ENCODE assay signal across 8 cellular contexts in the genomic region with DNA sequence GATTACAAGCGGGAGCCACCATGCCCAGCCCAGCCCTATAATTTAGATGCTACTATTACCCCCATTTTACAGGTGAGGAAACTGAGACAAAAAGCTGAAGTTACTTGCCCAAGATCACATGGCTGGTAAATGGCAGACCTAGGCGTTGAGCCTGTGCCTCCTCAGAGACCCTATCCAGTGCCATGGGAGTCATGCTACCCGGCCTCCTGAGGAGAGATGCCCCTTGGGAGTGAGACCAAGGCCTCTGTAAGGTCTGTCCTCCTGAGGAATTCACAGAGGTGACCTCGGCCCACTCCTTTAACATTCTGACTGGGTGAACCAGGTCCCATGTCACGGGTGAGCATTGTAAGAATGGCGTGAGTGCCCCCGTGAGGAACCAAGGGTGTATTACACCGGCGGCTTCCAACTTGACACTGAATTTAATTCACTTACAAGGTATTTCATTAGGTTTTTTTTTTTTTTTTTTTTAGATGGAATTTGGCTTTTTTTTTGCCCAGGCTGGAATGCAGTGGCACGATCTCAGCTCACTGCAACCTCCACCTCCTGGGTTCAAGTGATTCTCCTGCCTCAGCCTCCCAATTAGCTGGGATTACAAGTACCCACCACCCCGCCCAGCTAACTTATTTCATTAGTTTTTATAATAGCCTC.
A peak's percentile ranks its signal among the peaks of the same experiment; 100 is the strongest.
DNase-seq lines count a peak whose midpoint lies in the region; ATAC-seq and TF ChIP-seq lines count a peak whose summit lies in the region.

No MANE protein-coding gene starts in this region.

- CTCF ChIA-PET in Caco-2 (lab: Charles Lee) (interaction anchor here (0.6 to 1.6 kb wide), 5 partner anchors 15 to 693 kb away, joined by 3 to 12 read pairs (median 7); a partner anchor contains a TSS), RWPE1 (lab: Yijun Ruan, JAX) (interaction anchor here (0.6 to 1.2 kb wide), 10 partner anchors 10 to 535 kb away, joined by 3 to 6 read pairs (median 5); no protein-coding TSS in a partner anchor)

- H3K4me1 ChIP-seq in Caco-2 (no peaks in the 10 kb centered on the region), testis (peaks cover 1% of the 10 kb centered on the region)

- TF ChIP-seq POLR2A in testis (IDR thresholded peaks at IDR 0.05) = no peak

- H3K9me3 ChIP-seq in Caco-2 (no peaks in the 10 kb centered on the region), testis (no peaks in the 10 kb centered on the region)

- H3K27ac ChIP-seq in RWPE1 = peak overlapping the region; percentile 27
- peak overlapping the region; percentile 26 to 30 for H3K27ac ChIP-seq in testis

- H3K4me1 Mint-ChIP-seq in Caco-2 (ENCODE audit: low read depth, unreplicated experiment) (no peaks in the 10 kb centered on the region), osteocyte (ENCODE audit: unreplicated experiment) (no peaks in the 10 kb centered on the region)
- H3K4me1 Mint-ChIP-seq in activated T-helper 2 cell treated with anti-CD3 and anti-CD28 coated beads, Interferon-gamma antibody, Interleukin-2, Interleukin-4, amounts not matched to agents 10 μg/mL and 5 μg/mL and 100 μg/mL, durations not matched to agents 14 hours and 24 hours and 36 hours (ENCODE audit: low read depth) = peaks cover 3% of the 10 kb centered on the region

- H3K9me3 Mint-ChIP-seq in Caco-2 (ENCODE audit: unreplicated experiment) (peaks cover 9% of the 10 kb centered on the region), osteocyte (ENCODE audit: unreplicated experiment) (peaks cover 3% of the 10 kb centered on the region)
- peaks cover 15% of the 10 kb centered on the region for H3K9me3 Mint-ChIP-seq in activated T-helper 2 cell treated with anti-CD3 and anti-CD28 coated beads, Interferon-gamma antibody, Interleukin-2, Interleukin-4, amounts not matched to agents 10 μg/mL and 5 μg/mL and 100 μg/mL, durations not matched to agents 14 hours and 24 hours and 36 hours

- WGBS in testis, 2 donors = 49 to 54% methylated on average over 10 to 11 of the region's 11 CpGs

- H3K4me3 Mint-ChIP-seq in Caco-2 (ENCODE audit: unreplicated experiment) (no peak overlapping the region), osteocyte (ENCODE audit: unreplicated experiment) (no peak overlapping the region)
- H3K4me3 Mint-ChIP-seq in activated T-helper 2 cell treated with anti-CD3 and anti-CD28 coated beads, Interferon-gamma antibody, Interleukin-2, Interleukin-4, amounts not matched to agents 10 μg/mL and 5 μg/mL and 100 μg/mL, durations not matched to agents 14 hours and 24 hours and 36 hours (ENCODE audit: low read depth) = no peak overlapping the region

- peak; percentile 77 for TF ChIP-seq CTCF in Caco-2 (IDR thresholded peaks at IDR 0.05; ENCODE audit: insufficient read depth in 1 of 2, low read depth in 1 of 2, low read length in 1 of 2, severe bottlenecking in 1 of 2, unreplicated experiment in 1 of 2)
- TF ChIP-seq CTCF in RWPE1 (conservative IDR thresholded peaks at IDR 0.05; ENCODE audit: low read depth) = peak; percentile 89
- TF ChIP-seq CTCF in osteocyte (IDR thresholded peaks at IDR 0.05) = peak; percentile 80
- peak; percentile 73 to 93 (median 91) for TF ChIP-seq CTCF in testis (IDR thresholded peaks at IDR 0.05)

- H3K27me3 ChIP-seq in Caco-2 (replicated peaks; ENCODE audit: control insufficient read depth, insufficient read depth, low read length) (no peaks in the 10 kb centered on the region), testis (no peaks in the 10 kb centered on the region)

- H3K36me3 Mint-ChIP-seq in Caco-2 (ENCODE audit: insufficient read depth, unreplicated experiment) = peaks cover 19% of the 10 kb centered on the region
- peaks cover 77% of the 10 kb centered on the region for H3K36me3 Mint-ChIP-seq in activated T-helper 2 cell treated with anti-CD3 and anti-CD28 coated beads, Interferon-gamma antibody, Interleukin-2, Interleukin-4, amounts not matched to agents 10 μg/mL and 5 μg/mL and 100 μg/mL, durations not matched to agents 14 hours and 24 hours and 36 hours (ENCODE audit: low read depth)
- H3K36me3 Mint-ChIP-seq in osteocyte (ENCODE audit: unreplicated experiment) = peaks cover 64% of the 10 kb centered on the region

- H3K36me3 ChIP-seq in Caco-2 (ENCODE audit: control insufficient read depth, insufficient read depth, low read length) (no peaks in the 10 kb centered on the region), testis (ENCODE audit: low read depth, missing control alignments) (no peaks in the 10 kb centered on the region)

- intact Hi-C loops in Caco-2 (cut with micrococcal nuclease; ENCODE audit: unreplicated experiment) = loop anchor here (1.0 kb wide), 3 partner anchors 53 to 361 kb away; no protein-coding TSS in a partner anchor
- intact Hi-C loops in activated T-helper 2 cell treated with anti-CD3 and anti-CD28 coated beads, Interferon-gamma antibody, Interleukin-2, Interleukin-4, amounts not matched to agents 10 μg/mL and 5 μg/mL and 100 μg/mL, durations not matched to agents 14 hours and 24 hours and 36 hours (cut with micrococcal nuclease) = loop anchor here (5.0 to 10.0 kb wide), 2 partner anchors 243 to 360 kb away; a partner anchor contains a TSS
- intact Hi-C loops in testis (cut with DNase I; ENCODE audit: low total_unique reads) = no loop called here

- H3K4me3 ChIP-seq in Caco-2 (ENCODE audit: low read depth, low read length) (no peak overlapping the region), testis (no peak overlapping the region)

- H3K27me3 Mint-ChIP-seq in Caco-2 (ENCODE audit: insufficient read depth, unreplicated experiment) (no peaks in the 10 kb centered on the region), osteocyte (ENCODE audit: unreplicated experiment) (no peaks in the 10 kb centered on the region)
- no peaks in the 10 kb centered on the region for H3K27me3 Mint-ChIP-seq in activated T-helper 2 cell treated with anti-CD3 and anti-CD28 coated beads, Interferon-gamma antibody, Interleukin-2, Interleukin-4, amounts not matched to agents 10 μg/mL and 5 μg/mL and 100 μg/mL, durations not matched to agents 14 hours and 24 hours and 36 hours (ENCODE audit: low read depth)

- BruUV-seq in Caco-2 (replicated peaks; lab: Mats Ljungman, UMichigan) = no TSS peak

- DNase-seq in Caco-2 = peak; percentile 72 to 81
- DNase-seq in RWPE1 (ENCODE audit: low spot score) = peak; percentile 77
- DNase-seq in activated T-helper 2 cell treated with anti-CD3 and anti-CD28 coated beads, Interferon-gamma antibody, Interleukin-2, Interleukin-4, amounts not matched to agents 10 μg/mL and 5 μg/mL and 100 μg/mL, durations not matched to agents 14 hours and 24 hours and 36 hours (ENCODE audit: low spot score) = peak; percentile 64
- DNase-seq in foreskin melanocyte = peak; percentile 42
- DNase-seq in osteocyte (ENCODE audit: extremely low spot score, unreplicated experiment) = no peak
- DNase-seq in testis = peak; percentile 83

- POLR2A ChIA-PET in Caco-2 (lab: Charles Lee) (interaction anchor here (0.5 kb wide), 1 partner anchor 53 kb away, joined by 3 read pairs; no protein-coding TSS in a partner anchor), RWPE1 (lab: Yijun Ruan, JAX; ENCODE audit: low non-redundant PET) (no interaction called here)

- peak; percentile 52 for ATAC-seq in HG03108 (IDR thresholded peaks at IDR 0.05; ENCODE audit: unreplicated experiment)
- ATAC-seq in HG03521 (IDR thresholded peaks at IDR 0.05; ENCODE audit: unreplicated experiment) = no peak

- H3K27ac Mint-ChIP-seq in Caco-2 (ENCODE audit: unreplicated experiment) = peak overlapping the region; percentile 50
- no peak overlapping the region for H3K27ac Mint-ChIP-seq in activated T-helper 2 cell treated with anti-CD3 and anti-CD28 coated beads, Interferon-gamma antibody, Interleukin-2, Interleukin-4, amounts not matched to agents 10 μg/mL and 5 μg/mL and 100 μg/mL, durations not matched to agents 14 hours and 24 hours and 36 hours
- peak overlapping the region; percentile 48 for H3K27ac Mint-ChIP-seq in osteocyte (ENCODE audit: unreplicated experiment)
